In genomic region chr17:80477647-80478478, GRCh38 we compare ENCODE assay signal across 1 cellular context.
TF ChIP-seq lines count a peak whose summit lies in the region.

No MANE protein-coding gene starts in this region.

TF ChIP-seq in HepG2, 621 proteins besides CTCF, POLR2A, EP300 and RAD21 (continued from another document):
- TF ChIP-seq, protein P1, sequence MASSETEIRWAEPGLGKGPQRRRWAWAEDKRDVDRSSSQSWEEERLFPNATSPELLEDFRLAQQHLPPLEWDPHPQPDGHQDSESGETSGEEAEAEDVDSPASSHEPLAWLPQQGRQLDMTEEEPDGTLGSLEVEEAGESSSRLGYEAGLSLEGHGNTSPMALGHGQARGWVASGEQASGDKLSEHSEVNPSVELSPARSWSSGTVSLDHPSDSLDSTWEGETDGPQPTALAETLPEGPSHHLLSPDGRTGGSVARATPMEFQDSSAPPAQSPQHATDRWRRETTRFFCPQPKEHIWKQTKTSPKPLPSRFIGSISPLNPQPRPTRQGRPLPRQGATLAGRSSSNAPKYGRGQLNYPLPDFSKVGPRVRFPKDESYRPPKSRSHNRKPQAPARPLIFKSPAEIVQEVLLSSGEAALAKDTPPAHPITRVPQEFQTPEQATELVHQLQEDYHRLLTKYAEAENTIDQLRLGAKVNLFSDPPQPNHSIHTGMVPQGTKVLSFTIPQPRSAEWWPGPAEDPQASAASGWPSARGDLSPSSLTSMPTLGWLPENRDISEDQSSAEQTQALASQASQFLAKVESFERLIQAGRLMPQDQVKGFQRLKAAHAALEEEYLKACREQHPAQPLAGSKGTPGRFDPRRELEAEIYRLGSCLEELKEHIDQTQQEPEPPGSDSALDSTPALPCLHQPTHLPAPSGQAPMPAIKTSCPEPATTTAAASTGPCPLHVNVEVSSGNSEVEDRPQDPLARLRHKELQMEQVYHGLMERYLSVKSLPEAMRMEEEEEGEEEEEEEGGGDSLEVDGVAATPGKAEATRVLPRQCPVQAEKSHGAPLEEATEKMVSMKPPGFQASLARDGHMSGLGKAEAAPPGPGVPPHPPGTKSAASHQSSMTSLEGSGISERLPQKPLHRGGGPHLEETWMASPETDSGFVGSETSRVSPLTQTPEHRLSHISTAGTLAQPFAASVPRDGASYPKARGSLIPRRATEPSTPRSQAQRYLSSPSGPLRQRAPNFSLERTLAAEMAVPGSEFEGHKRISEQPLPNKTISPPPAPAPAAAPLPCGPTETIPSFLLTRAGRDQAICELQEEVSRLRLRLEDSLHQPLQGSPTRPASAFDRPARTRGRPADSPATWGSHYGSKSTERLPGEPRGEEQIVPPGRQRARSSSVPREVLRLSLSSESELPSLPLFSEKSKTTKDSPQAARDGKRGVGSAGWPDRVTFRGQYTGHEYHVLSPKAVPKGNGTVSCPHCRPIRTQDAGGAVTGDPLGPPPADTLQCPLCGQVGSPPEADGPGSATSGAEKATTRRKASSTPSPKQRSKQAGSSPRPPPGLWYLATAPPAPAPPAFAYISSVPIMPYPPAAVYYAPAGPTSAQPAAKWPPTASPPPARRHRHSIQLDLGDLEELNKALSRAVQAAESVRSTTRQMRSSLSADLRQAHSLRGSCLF (CRISPR knock-in tag; IDR thresholded peaks at IDR 0.05; ENCODE audit: borderline replicate concordance) = no peak
- TF ChIP-seq AGO2 (optimal IDR thresholded peaks at IDR 0.05; ENCODE audit: low read depth, low read length) = no peak
- TF ChIP-seq ZFP91 (CRISPR knock-in tag; IDR thresholded peaks at IDR 0.05; ENCODE audit: borderline replicate concordance) = no peak; the same call in 1 of the 2 replicates
- TF ChIP-seq, protein P2, sequence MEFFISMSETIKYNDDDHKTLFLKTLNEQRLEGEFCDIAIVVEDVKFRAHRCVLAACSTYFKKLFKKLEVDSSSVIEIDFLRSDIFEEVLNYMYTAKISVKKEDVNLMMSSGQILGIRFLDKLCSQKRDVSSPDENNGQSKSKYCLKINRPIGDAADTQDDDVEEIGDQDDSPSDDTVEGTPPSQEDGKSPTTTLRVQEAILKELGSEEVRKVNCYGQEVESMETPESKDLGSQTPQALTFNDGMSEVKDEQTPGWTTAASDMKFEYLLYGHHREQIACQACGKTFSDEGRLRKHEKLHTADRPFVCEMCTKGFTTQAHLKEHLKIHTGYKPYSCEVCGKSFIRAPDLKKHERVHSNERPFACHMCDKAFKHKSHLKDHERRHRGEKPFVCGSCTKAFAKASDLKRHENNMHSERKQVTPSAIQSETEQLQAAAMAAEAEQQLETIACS (CRISPR knock-in tag; IDR thresholded peaks at IDR 0.05) = no peak
- TF ChIP-seq ZHX1 (CRISPR knock-in tag; IDR thresholded peaks at IDR 0.05; ENCODE audit: low read depth) = no peak
- TF ChIP-seq GPBP1L1 (CRISPR knock-in tag; IDR thresholded peaks at IDR 0.05) = no peak
- TF ChIP-seq ZNF143 (CRISPR knock-in tag; IDR thresholded peaks at IDR 0.05) = no peak; the same call in 1 of the 2 replicates
- 0 out of 2 replicates have a peak, but pooled peaks have one; percentile 3 for TF ChIP-seq KLF12 (CRISPR knock-in tag; IDR thresholded peaks at IDR 0.05; ENCODE audit: borderline replicate concordance)
- no peak for TF ChIP-seq THYN1 (CRISPR knock-in tag; IDR thresholded peaks at IDR 0.05; ENCODE audit: borderline replicate concordance, low read depth)
- no peak for TF ChIP-seq ZSCAN12 (CRISPR knock-in tag; IDR thresholded peaks at IDR 0.05)
